1 cellular context compared by ENCODE assay signal in genomic region chr15:59516655-59517461, GRCh38.
TF ChIP-seq lines count a peak whose summit lies in the region.

No MANE protein-coding gene starts in this region.

TF ChIP-seq in GM12878, 131 proteins besides CTCF, POLR2A, EP300 and RAD21 (continued from another document and continues in another):
- TF ChIP-seq CEBPZ (IDR thresholded peaks at IDR 0.05; ENCODE audit: low read depth, low read length) (no peak), PML (IDR thresholded peaks at IDR 0.05; ENCODE audit: low read length) (no peak), RELA (IDR thresholded peaks at IDR 0.05; ENCODE audit: borderline replicate concordance, partially characterized antibody) (no peak), KLF5 (IDR thresholded peaks at IDR 0.05; ENCODE audit: partially characterized antibody) (no peak), NFIC (IDR thresholded peaks at IDR 0.05; ENCODE audit: low read depth, low read length) (peak; percentile 40; the same call in 1 of the 2 replicates), MYB (IDR thresholded peaks at IDR 0.05; ENCODE audit: borderline replicate concordance, low read depth, low read length) (no peak), DPF2 (IDR thresholded peaks at IDR 0.05) (0 out of 2 replicates have a peak, but pooled peaks have one; percentile 24), HDAC6 (IDR thresholded peaks at IDR 0.05; ENCODE audit: unreplicated experiment) (no peak), BACH1 (IDR thresholded peaks at IDR 0.05; ENCODE audit: borderline replicate concordance) (no peak), PAX8 (IDR thresholded peaks at IDR 0.05) (no peak), ZNF384 (IDR thresholded peaks at IDR 0.05; ENCODE audit: borderline replicate concordance, low read depth, low read length) (no peak), LARP7 (IDR thresholded peaks at IDR 0.05) (no peak), TARDBP (IDR thresholded peaks at IDR 0.05; ENCODE audit: borderline replicate concordance) (no peak), ESRRA (IDR thresholded peaks at IDR 0.05; ENCODE audit: low read length) (no peak), STAT1 (conservative IDR thresholded peaks at IDR 0.05) (no peak), BCLAF1 (IDR thresholded peaks at IDR 0.05) (no peak), CHD1 (IDR thresholded peaks at IDR 0.05; ENCODE audit: low read depth, low read length) (no peak), SUPT20H (IDR thresholded peaks at IDR 0.05; ENCODE audit: borderline replicate concordance, control insufficient read depth, low read depth, low read length) (no peak), MLLT1 (IDR thresholded peaks at IDR 0.05) (no peak), CHD4 (IDR thresholded peaks at IDR 0.05) (no peak), RUNX3 (IDR thresholded peaks at IDR 0.05; ENCODE audit: low read length) (peak; percentile 30), TCF12 (IDR thresholded peaks at IDR 0.05; ENCODE audit: low read depth, low read length) (no peak), MAX (IDR thresholded peaks at IDR 0.05; ENCODE audit: low read depth, low read length) (no peak), ZNF274 (IDR thresholded peaks at IDR 0.05; ENCODE audit: insufficient read depth, insufficient read length) (no peak), IKZF2 (IDR thresholded peaks at IDR 0.05) (no peak), EGR1 (IDR thresholded peaks at IDR 0.05; ENCODE audit: borderline replicate concordance in 1 of 2, low read depth in 2 of 2, low read length in 2 of 2) (no peak), MYC (IDR thresholded peaks at IDR 0.05; ENCODE audit: insufficient read depth, insufficient read length, insufficient replicate concordance, low read length, severe bottlenecking) (no peak), ZBTB33 (IDR thresholded peaks at IDR 0.05) (no peak), RBBP5 (conservative IDR thresholded peaks at IDR 0.05) (no peak), SIX5 (IDR thresholded peaks at IDR 0.05; ENCODE audit: low read depth, low read length, severe bottlenecking) (no peak), MXI1 (IDR thresholded peaks at IDR 0.05; ENCODE audit: low read depth, low read length) (no peak), SREBF1 (IDR thresholded peaks at IDR 0.05; ENCODE audit: low read length) (no peak), SMARCA5 (IDR thresholded peaks at IDR 0.05) (no peak), BCL3 (IDR thresholded peaks at IDR 0.05; ENCODE audit: borderline replicate concordance, insufficient read depth, low read depth, low read length, poor library complexity, severe bottlenecking) (no peak), ZBED1 (IDR thresholded peaks at IDR 0.05; ENCODE audit: borderline replicate concordance) (no peak), WRNIP1 (IDR thresholded peaks at IDR 0.05; ENCODE audit: borderline replicate concordance, low read depth, low read length) (no peak), ZNF687 (IDR thresholded peaks at IDR 0.05) (peak; percentile 86), MTA2 (IDR thresholded peaks at IDR 0.05; ENCODE audit: low read depth) (0 out of 2 replicates have a peak, but pooled peaks have one; percentile 34), ATF2 (IDR thresholded peaks at IDR 0.05; ENCODE audit: low read length) (no peak), STAT3 (IDR thresholded peaks at IDR 0.05; ENCODE audit: low read depth, low read length) (no peak), ZSCAN29 (IDR thresholded peaks at IDR 0.05) (no peak), NFXL1 (IDR thresholded peaks at IDR 0.05; ENCODE audit: borderline replicate concordance) (no peak), E2F8 (IDR thresholded peaks at IDR 0.05; ENCODE audit: low read depth, partially characterized antibody) (no peak), JUNB (IDR thresholded peaks at IDR 0.05) (no peak), NFYA (IDR thresholded peaks at IDR 0.05; ENCODE audit: borderline replicate concordance, low read depth, low read length) (no peak), ZNF217 (IDR thresholded peaks at IDR 0.05) (no peak), BHLHE40 (IDR thresholded peaks at IDR 0.05; ENCODE audit: borderline replicate concordance in 1 of 2, low read depth in 2 of 2, low read length in 1 of 2) (peak; percentile 93 to 94)
